ENCODE assay signal across 1 cellular context in genomic region chr17:1627987-1628855, GRCh38.
TF ChIP-seq lines count a peak whose summit lies in the region.

SLC43A2 (minus strand) TSS chr17:1628834; CDS start chr17:1627874, 960 bp downstream.

TF ChIP-seq in HEK293, 187 proteins besides CTCF, POLR2A, EP300 and RAD21 (continued from another document and continues in another):
- peak; percentile 73 for TF ChIP-seq ZBTB17 (tag by site-specific recombination; IDR thresholded peaks at IDR 0.05)
- TF ChIP-seq ZNF133 (tag by site-specific recombination; IDR thresholded peaks at IDR 0.05), result no peak
- TF ChIP-seq RBAK (tag by site-specific recombination; IDR thresholded peaks at IDR 0.05), result no peak
- no peak for TF ChIP-seq ZNF521 (tag by site-specific recombination; IDR thresholded peaks at IDR 0.05)
- no peak for TF ChIP-seq ZNF645 (tag by site-specific recombination; IDR thresholded peaks at IDR 0.05)
- TF ChIP-seq KLF17 (tag by site-specific recombination; IDR thresholded peaks at IDR 0.05), result peak; percentile 91; the same call in 1 of the 2 replicates
- no peak for TF ChIP-seq SETDB1 (IDR thresholded peaks at IDR 0.05; ENCODE audit: insufficient read length, low read length)
- no peak for TF ChIP-seq TSHZ1 (tag by site-specific recombination; IDR thresholded peaks at IDR 0.05; ENCODE audit: borderline replicate concordance)
- peak; percentile 94 for TF ChIP-seq ZFHX2 (tag by site-specific recombination; conservative IDR thresholded peaks at IDR 0.05)
- TF ChIP-seq ZBTB7A (tag by site-specific recombination; IDR thresholded peaks at IDR 0.05; ENCODE audit: low read depth), result peak; percentile 88
- peak; percentile 59 for TF ChIP-seq ZNF394 (tag by site-specific recombination; IDR thresholded peaks at IDR 0.05; ENCODE audit: borderline replicate concordance)
- TF ChIP-seq ZNF548 (tag by site-specific recombination; IDR thresholded peaks at IDR 0.05), result no peak
- TF ChIP-seq HIC1 (tag by site-specific recombination; IDR thresholded peaks at IDR 0.05), result peak; percentile 61; the same call in 1 of the 2 replicates
- no peak for TF ChIP-seq ZNF433 (tag by site-specific recombination; IDR thresholded peaks at IDR 0.05; ENCODE audit: low read depth)
- TF ChIP-seq GLIS2 (tag by site-specific recombination; IDR thresholded peaks at IDR 0.05), result peak; percentile 76
- no peak for TF ChIP-seq ZNF555 (tag by site-specific recombination; conservative IDR thresholded peaks at IDR 0.05)
- peak; percentile 94 for TF ChIP-seq ZNF335 (tag by site-specific recombination; conservative IDR thresholded peaks at IDR 0.05)
- TF ChIP-seq ZNF571 (tag by site-specific recombination; IDR thresholded peaks at IDR 0.05), result no peak
- no peak for TF ChIP-seq ZNF830 (tag by site-specific recombination; IDR thresholded peaks at IDR 0.05; ENCODE audit: low read depth)
- TF ChIP-seq PRDM10 (tag by site-specific recombination; IDR thresholded peaks at IDR 0.05), result peak; percentile 75
- TF ChIP-seq ZNF366 (tag by site-specific recombination; conservative IDR thresholded peaks at IDR 0.05), result peak; percentile 93
- TF ChIP-seq ZNF174 (tag by site-specific recombination; IDR thresholded peaks at IDR 0.05), result no peak
- peak; percentile 23; the same call in 1 of the 2 replicates for TF ChIP-seq FEZF1 (tag by site-specific recombination; IDR thresholded peaks at IDR 0.05)
- no peak; the same call in 1 of the 2 replicates for TF ChIP-seq ZXDB (tag by site-specific recombination; IDR thresholded peaks at IDR 0.05)
- TF ChIP-seq ZSCAN4 (tag by site-specific recombination; IDR thresholded peaks at IDR 0.05), result no peak
- TF ChIP-seq ZNF791 (tag by site-specific recombination; IDR thresholded peaks at IDR 0.05), result no peak; the same call in 1 of the 2 replicates
- TF ChIP-seq ZNF416 (tag by site-specific recombination; IDR thresholded peaks at IDR 0.05), result no peak
- no peak for TF ChIP-seq ZNF23 (tag by site-specific recombination; IDR thresholded peaks at IDR 0.05; ENCODE audit: borderline replicate concordance)
- no peak for TF ChIP-seq ZNF404 (tag by site-specific recombination; IDR thresholded peaks at IDR 0.05)
- peak; percentile 40 for TF ChIP-seq ZNF146 (tag by site-specific recombination; IDR thresholded peaks at IDR 0.05)
- peak; percentile 15; the same call in 1 of the 2 replicates for TF ChIP-seq BCL11B (tag by site-specific recombination; IDR thresholded peaks at IDR 0.05; ENCODE audit: low read depth)
- no peak for TF ChIP-seq ZBTB6 (tag by site-specific recombination; IDR thresholded peaks at IDR 0.05)
- TF ChIP-seq ZSCAN23 (tag by site-specific recombination; IDR thresholded peaks at IDR 0.05), result no peak; the same call in 1 of the 2 replicates
- peak; percentile 88 for TF ChIP-seq SP7 (tag by site-specific recombination; IDR thresholded peaks at IDR 0.05)
- TF ChIP-seq ZNF324 (tag by site-specific recombination; IDR thresholded peaks at IDR 0.05), result peak; percentile 95
- peak; percentile 90 for TF ChIP-seq KLF16 (tag by site-specific recombination; IDR thresholded peaks at IDR 0.05)
- TF ChIP-seq ZNF132 (tag by site-specific recombination; IDR thresholded peaks at IDR 0.05; ENCODE audit: borderline replicate concordance), result no peak
- peak; percentile 61 for TF ChIP-seq SCRT2 (tag by site-specific recombination; IDR thresholded peaks at IDR 0.05)
- TF ChIP-seq ZNF843 (tag by site-specific recombination; IDR thresholded peaks at IDR 0.05), result peak; percentile 68; the same call in 1 of the 2 replicates
- no peak for TF ChIP-seq ZNF362 (tag by site-specific recombination; IDR thresholded peaks at IDR 0.05)
- TF ChIP-seq AEBP2 (tag by site-specific recombination; IDR thresholded peaks at IDR 0.05; ENCODE audit: borderline replicate concordance), result no peak
- TF ChIP-seq YY2 (tag by site-specific recombination; IDR thresholded peaks at IDR 0.05), result peak; percentile 33; the same call in 1 of the 2 replicates
- TF ChIP-seq ZNF623 (tag by site-specific recombination; IDR thresholded peaks at IDR 0.05), result 0 out of 2 replicates have a peak, but pooled peaks have one; percentile 31
- peak; percentile 91 for TF ChIP-seq EGR2 (tag by site-specific recombination; IDR thresholded peaks at IDR 0.05; ENCODE audit: low read depth)
- TF ChIP-seq GLIS1 (tag by site-specific recombination; IDR thresholded peaks at IDR 0.05), result peak; percentile 28
- peak; percentile 83; the same call in 1 of the 2 replicates for TF ChIP-seq ZFP37 (tag by site-specific recombination; IDR thresholded peaks at IDR 0.05)
- TF ChIP-seq ZNF837 (tag by site-specific recombination; IDR thresholded peaks at IDR 0.05), result peak; percentile 82; the same call in 1 of the 2 replicates
- TF ChIP-seq ZNF777 (tag by site-specific recombination; IDR thresholded peaks at IDR 0.05; ENCODE audit: borderline replicate concordance), result 0 out of 2 replicates have a peak, but pooled peaks have one; percentile 47
- no peak for TF ChIP-seq ZNF776 (tag by site-specific recombination; IDR thresholded peaks at IDR 0.05; ENCODE audit: borderline replicate concordance)
- peak; percentile 7; the same call in 1 of the 2 replicates for TF ChIP-seq ZNF10 (tag by site-specific recombination; IDR thresholded peaks at IDR 0.05)
- TF ChIP-seq KLF1 (tag by site-specific recombination; IDR thresholded peaks at IDR 0.05), result peak; percentile 67; the same call in 1 of the 2 replicates
- no peak for TF ChIP-seq ZNF624 (tag by site-specific recombination; IDR thresholded peaks at IDR 0.05)
- TF ChIP-seq MZF1 (tag by site-specific recombination; IDR thresholded peaks at IDR 0.05; ENCODE audit: borderline replicate concordance), result peak; percentile 67; the same call in 1 of the 2 replicates
